Comparison of ENCODE assay signal across 17 cellular contexts in the genomic region with DNA sequence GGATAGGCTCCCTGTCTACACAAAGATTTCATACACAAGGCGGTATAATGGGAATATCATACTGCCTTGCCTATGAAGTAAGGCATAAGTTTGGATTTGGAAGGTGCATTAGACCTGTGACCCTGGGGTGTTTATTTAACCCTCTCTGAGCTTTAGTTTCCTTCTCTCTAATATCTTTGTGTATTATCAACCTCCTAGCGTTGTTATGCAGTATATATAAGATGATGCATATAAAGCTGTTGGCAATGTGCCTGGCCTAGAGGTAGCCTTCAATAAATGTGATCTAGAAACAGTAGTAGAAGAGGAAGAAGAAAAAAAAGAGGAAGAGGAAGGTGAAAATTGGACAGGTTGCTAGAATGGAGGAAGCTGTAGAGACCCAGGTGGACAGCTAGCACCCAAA.
"Had no signal": no experiment of that assay in that cellular context is flagged by ENCODE, and none has a peak within 500 bp of the region (broad histone marks: within the 10 kb centered on the region; RNA-seq: fewer than 3 reads in every experiment).

No MANE protein-coding gene starts in this region.

- H3K4me2 ChIP-seq: neural progenitor cell had no signal

- H3K9me3 ChIP-seq: psoas muscle, spleen, thoracic aorta had no signal

- DNase-seq: dermis blood vessel endothelial cell; foreskin keratinocyte; kidney; nucleus accumbens; psoas muscle; spleen; stimulated activated CD4-positive, alpha-beta T cell treated with anti-CD3 and anti-CD28 coated beads, Interleukin-15, amount 100 ng/mL, for 24 hours; stimulated activated CD4-positive, alpha-beta T cell treated with anti-CD3 and anti-CD28 coated beads, Interleukin-1b, Interleukin-23, amount 100 ng/mL, for 48 hours; stimulated activated CD4-positive, alpha-beta T cell treated with anti-CD3 and anti-CD28 coated beads, Interleukin-4, amount 100 ng/mL, for 24 hours had no signal

- H3K9ac ChIP-seq: neural progenitor cell, parathyroid adenoma had no signal

- H3K36me3 ChIP-seq: neural progenitor cell, spleen, thoracic aorta had no signal

- H3K4me3 ChIP-seq: neural progenitor cell, psoas muscle, spleen, thoracic aorta had no signal

- FAIRE-seq: endothelial cell of umbilical vein, kidney, urothelium cell line had no signal

- H3K27me3 ChIP-seq: foreskin keratinocyte, neural progenitor cell, spleen had no signal

- H2AFZ ChIP-seq: neural progenitor cell, parathyroid adenoma had no signal

- ATAC-seq: foreskin keratinocyte; natural killer cell treated with Interleukin-12 subunit alpha and Interleukin-12 subunit beta and Interleukin-15 and Interleukin-18, amount 100 ng/mL, for 72 hours; psoas muscle; sciatic nerve; stimulated activated memory B cell treated with anti-CD40 and anti-IgM and Interleukin-4, amounts not matched to agents 10 μg/mL and 1 μg/mL and 100 μg/mL, for 72 hours had no signal

- H3K79me2 ChIP-seq: parathyroid adenoma had no signal

- H3K4me1 ChIP-seq: foreskin keratinocyte, parathyroid adenoma, psoas muscle had no signal

- H3K27ac ChIP-seq: foreskin keratinocyte, neural progenitor cell, parathyroid adenoma, psoas muscle, spleen, thoracic aorta had no signal
